In genomic region chr3:58766587-58767282, GRCh38 we compare ENCODE assay signal across 22 cellular contexts.
"Had no signal": no experiment of that assay in that cellular context is flagged by ENCODE, and none has a peak within 500 bp of the region (broad histone marks: within the 10 kb centered on the region; RNA-seq: fewer than 3 reads in every experiment).

No MANE protein-coding gene starts in this region.

- H2AFZ ChIP-seq: PC-9 had no signal

- DNase-seq: activated CD4-positive, alpha-beta T cell treated with anti-CD3 and anti-CD28 coated beads for 48 hours; activated CD4-positive, alpha-beta T cell treated with anti-CD3 and anti-CD28 coated beads, Interleukin-2, amount 50 U/mL, for 4 hours; activated CD8-positive, alpha-beta memory T cell treated with anti-CD3 and anti-CD28 coated beads, Interleukin-2, amount 50 U/mL, for 48 hours; activated CD8-positive, alpha-beta T cell treated with anti-CD3 and anti-CD28 coated beads, Interleukin-2, amount 10 ng/mL, durations not matched to agents 7 days and 5 days; activated naive CD4-positive, alpha-beta T cell treated with anti-CD3 and anti-CD28 coated beads, Interleukin-2, amount 50 U/mL, for 16 hours; activated naive CD8-positive, alpha-beta T cell treated with anti-CD3 and anti-CD28 coated beads, Interleukin-2, amount 10 ng/mL, durations not matched to agents 7 days and 5 days; activated T-cell treated with anti-CD3 and anti-CD28 coated beads, Interleukin-2, amount 50 U/mL, for 1 hour; adrenal gland; anterior cingulate cortex; cerebellar nuclear complex; Karpas-422; MM.1S; NCI-H146; NCI-H187 treated with DMSO at 0.1 percent for 48 hours; NCI-H2081 treated with DMSO at 0.1 percent for 48 hours; NCI-H446 treated with DMSO at 0.1 percent for 48 hours; NCI-H524 treated with DMSO at 0.1 percent for 48 hours; NCI-H82; PC-9; SHP77 treated with DMSO at 0.1 percent for 48 hours had no signal

- H3K4me1 ChIP-seq: adrenal gland had no signal

- H3K27ac ChIP-seq: adrenal gland, PC-9 had no signal

- ATAC-seq: activated CD4-positive, CD25-positive, alpha-beta regulatory T cell treated with anti-CD3 and anti-CD28 coated beads, Interleukin-2, amount 50 U/mL, for 24 hours; activated CD8-positive, alpha-beta T cell treated with anti-CD3 and anti-CD28 coated beads, Interleukin-2, amount 10 ng/mL, durations not matched to agents 7 days and 5 days; K562 had no signal

- H3K27me3 ChIP-seq: adrenal gland had no signal

- H3K4me2 ChIP-seq: PC-9 had no signal

- H3K9me3 ChIP-seq: adrenal gland had no signal

- H3K36me3 ChIP-seq: adrenal gland had no signal

- H3K4me3 ChIP-seq: adrenal gland, K562, PC-9 had no signal
